1 cellular context compared by ENCODE assay signal in genomic region chr14:54818201-54819133, GRCh38.
TF ChIP-seq lines count a peak whose summit lies in the region.

No MANE protein-coding gene starts in this region.

TF ChIP-seq in HEK293, 187 proteins besides CTCF, POLR2A, EP300 and RAD21 (continued from another document and continues in another):
- TF ChIP-seq ZNF202 (tag by site-specific recombination; IDR thresholded peaks at IDR 0.05; ENCODE audit: borderline replicate concordance) (no peak), YY1 (tag by site-specific recombination; IDR thresholded peaks at IDR 0.05) (no peak), ZNF112 (tag by site-specific recombination; IDR thresholded peaks at IDR 0.05) (no peak), ZNF335 (tag by site-specific recombination; conservative IDR thresholded peaks at IDR 0.05) (no peak), ZNF677 (tag by site-specific recombination; IDR thresholded peaks at IDR 0.05) (no peak), ZFHX2 (tag by site-specific recombination; conservative IDR thresholded peaks at IDR 0.05) (no peak), ZNF37A (tag by site-specific recombination; IDR thresholded peaks at IDR 0.05) (no peak), ZNF174 (tag by site-specific recombination; IDR thresholded peaks at IDR 0.05) (no peak), KLF1 (tag by site-specific recombination; IDR thresholded peaks at IDR 0.05) (no peak), ZNF596 (tag by site-specific recombination; IDR thresholded peaks at IDR 0.05) (no peak), RBAK (tag by site-specific recombination; IDR thresholded peaks at IDR 0.05) (no peak), ZNF138 (tag by site-specific recombination; IDR thresholded peaks at IDR 0.05; ENCODE audit: borderline replicate concordance) (no peak), ZNF626 (tag by site-specific recombination; IDR thresholded peaks at IDR 0.05) (no peak), ZBTB48 (tag by site-specific recombination; IDR thresholded peaks at IDR 0.05) (no peak), ZNF391 (tag by site-specific recombination; IDR thresholded peaks at IDR 0.05; ENCODE audit: borderline replicate concordance, low read depth) (0 out of 2 replicates have a peak, but pooled peaks have one; percentile 40), ZSCAN30 (tag by site-specific recombination; IDR thresholded peaks at IDR 0.05) (0 out of 2 replicates have a peak, but pooled peaks have one; percentile 51), ZNF560 (tag by site-specific recombination; IDR thresholded peaks at IDR 0.05; ENCODE audit: borderline replicate concordance) (no peak), ZNF169 (tag by site-specific recombination; IDR thresholded peaks at IDR 0.05) (no peak), OVOL3 (tag by site-specific recombination; IDR thresholded peaks at IDR 0.05) (peak; percentile 58; the same call in 1 of the 2 replicates), SALL2 (tag by site-specific recombination; IDR thresholded peaks at IDR 0.05; ENCODE audit: borderline replicate concordance) (no peak), GLIS1 (tag by site-specific recombination; IDR thresholded peaks at IDR 0.05) (peak; percentile 21; the same call in 1 of the 2 replicates), SETDB1 (IDR thresholded peaks at IDR 0.05; ENCODE audit: insufficient read length, low read length) (no peak), ZBTB20 (tag by site-specific recombination; IDR thresholded peaks at IDR 0.05) (no peak), SCRT2 (tag by site-specific recombination; IDR thresholded peaks at IDR 0.05) (no peak), ZNF292 (tag by site-specific recombination; IDR thresholded peaks at IDR 0.05; ENCODE audit: borderline replicate concordance, low read depth) (no peak), ZNF24 (tag by site-specific recombination; IDR thresholded peaks at IDR 0.05) (peak; percentile 77; the same call in 1 of the 2 replicates), ZNF362 (tag by site-specific recombination; IDR thresholded peaks at IDR 0.05) (no peak), ZNF280D (tag by site-specific recombination; IDR thresholded peaks at IDR 0.05) (no peak), KLF9 (tag by site-specific recombination; IDR thresholded peaks at IDR 0.05; ENCODE audit: low read depth) (no peak), ZNF792 (tag by site-specific recombination; IDR thresholded peaks at IDR 0.05) (no peak), INSM2 (tag by site-specific recombination; IDR thresholded peaks at IDR 0.05) (peak; percentile 86; the same call in 1 of the 2 replicates), FEZF1 (tag by site-specific recombination; IDR thresholded peaks at IDR 0.05) (peak; percentile 98), ZNF510 (tag by site-specific recombination; IDR thresholded peaks at IDR 0.05; ENCODE audit: insufficient replicate concordance) (no peak), ZNF664 (tag by site-specific recombination; IDR thresholded peaks at IDR 0.05) (no peak), ZNF239 (tag by site-specific recombination; IDR thresholded peaks at IDR 0.05) (no peak), ZSCAN16 (tag by site-specific recombination; IDR thresholded peaks at IDR 0.05) (no peak), ZNF549 (tag by site-specific recombination; IDR thresholded peaks at IDR 0.05) (no peak), ELK4 (IDR thresholded peaks at IDR 0.05; ENCODE audit: borderline replicate concordance, low read depth, low read length) (no peak), TSHZ1 (tag by site-specific recombination; IDR thresholded peaks at IDR 0.05; ENCODE audit: borderline replicate concordance) (peak; percentile 71; the same call in 1 of the 2 replicates), OSR2 (tag by site-specific recombination; IDR thresholded peaks at IDR 0.05) (peak; percentile 92), ZBTB6 (tag by site-specific recombination; IDR thresholded peaks at IDR 0.05) (no peak), ZNF530 (tag by site-specific recombination; IDR thresholded peaks at IDR 0.05; ENCODE audit: low read depth) (no peak), ZNF785 (tag by site-specific recombination; IDR thresholded peaks at IDR 0.05) (no peak), SP3 (tag by site-specific recombination; IDR thresholded peaks at IDR 0.05) (no peak), PRDM1 (tag by site-specific recombination; IDR thresholded peaks at IDR 0.05) (0 out of 2 replicates have a peak, but pooled peaks have one; percentile 27), SP7 (tag by site-specific recombination; IDR thresholded peaks at IDR 0.05) (peak; percentile 84), ZSCAN4 (tag by site-specific recombination; IDR thresholded peaks at IDR 0.05) (no peak), ZNF76 (tag by site-specific recombination; IDR thresholded peaks at IDR 0.05; ENCODE audit: borderline replicate concordance, low read depth) (no peak), ZNF221 (tag by site-specific recombination; IDR thresholded peaks at IDR 0.05; ENCODE audit: borderline replicate concordance) (no peak), ZNF394 (tag by site-specific recombination; IDR thresholded peaks at IDR 0.05; ENCODE audit: borderline replicate concordance) (no peak), SP2 (tag by site-specific recombination; IDR thresholded peaks at IDR 0.05) (no peak), ZNF692 (tag by site-specific recombination; IDR thresholded peaks at IDR 0.05) (no peak), ZNF350 (tag by site-specific recombination; IDR thresholded peaks at IDR 0.05) (no peak), KLF10 (tag by site-specific recombination; IDR thresholded peaks at IDR 0.05) (no peak), REPIN1 (tag by site-specific recombination; IDR thresholded peaks at IDR 0.05; ENCODE audit: low read depth) (peak; percentile 99), ZNF18 (tag by site-specific recombination; IDR thresholded peaks at IDR 0.05) (peak; percentile 58), ZNF121 (tag by site-specific recombination; IDR thresholded peaks at IDR 0.05) (no peak), ZNF777 (tag by site-specific recombination; IDR thresholded peaks at IDR 0.05; ENCODE audit: borderline replicate concordance) (no peak)
